In the genomic region with DNA sequence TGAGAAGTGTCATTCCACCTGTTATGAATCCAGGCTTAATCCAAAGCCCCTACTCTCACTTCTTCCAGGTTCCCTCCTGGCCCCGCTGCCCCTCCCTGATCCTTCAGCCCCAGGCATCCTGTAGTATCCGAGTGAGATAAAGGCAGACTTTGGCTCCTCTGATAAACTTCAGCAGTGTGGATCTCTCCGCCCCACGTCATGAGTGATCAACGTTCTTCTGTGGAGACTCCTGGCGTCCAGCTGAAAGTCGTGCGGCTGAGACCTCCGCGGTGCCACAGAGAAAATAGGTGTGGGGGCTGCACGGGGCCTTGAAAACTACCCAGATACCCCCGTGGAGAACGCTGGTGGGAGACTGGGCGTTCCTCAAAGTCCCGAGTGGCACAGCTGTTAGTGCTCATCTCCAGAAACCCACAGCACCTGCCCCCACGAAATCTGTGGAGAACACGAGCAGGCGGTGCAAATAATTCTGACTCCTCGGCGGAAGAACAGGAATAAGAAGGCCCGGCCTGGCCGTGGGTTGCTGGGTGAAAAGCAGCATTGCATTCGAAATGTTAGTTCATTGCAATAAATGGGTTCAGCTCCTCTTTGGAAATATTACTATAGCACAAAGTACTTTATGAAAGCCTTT, we compare ENCODE assay signal across 1 cellular context.
TF ChIP-seq lines count a peak whose summit lies in the region.

No MANE protein-coding gene starts in this region.

TF ChIP-seq in K562, 482 proteins besides CTCF, POLR2A, EP300 and RAD21 (continued from another document):
- TF ChIP-seq, protein P1, sequence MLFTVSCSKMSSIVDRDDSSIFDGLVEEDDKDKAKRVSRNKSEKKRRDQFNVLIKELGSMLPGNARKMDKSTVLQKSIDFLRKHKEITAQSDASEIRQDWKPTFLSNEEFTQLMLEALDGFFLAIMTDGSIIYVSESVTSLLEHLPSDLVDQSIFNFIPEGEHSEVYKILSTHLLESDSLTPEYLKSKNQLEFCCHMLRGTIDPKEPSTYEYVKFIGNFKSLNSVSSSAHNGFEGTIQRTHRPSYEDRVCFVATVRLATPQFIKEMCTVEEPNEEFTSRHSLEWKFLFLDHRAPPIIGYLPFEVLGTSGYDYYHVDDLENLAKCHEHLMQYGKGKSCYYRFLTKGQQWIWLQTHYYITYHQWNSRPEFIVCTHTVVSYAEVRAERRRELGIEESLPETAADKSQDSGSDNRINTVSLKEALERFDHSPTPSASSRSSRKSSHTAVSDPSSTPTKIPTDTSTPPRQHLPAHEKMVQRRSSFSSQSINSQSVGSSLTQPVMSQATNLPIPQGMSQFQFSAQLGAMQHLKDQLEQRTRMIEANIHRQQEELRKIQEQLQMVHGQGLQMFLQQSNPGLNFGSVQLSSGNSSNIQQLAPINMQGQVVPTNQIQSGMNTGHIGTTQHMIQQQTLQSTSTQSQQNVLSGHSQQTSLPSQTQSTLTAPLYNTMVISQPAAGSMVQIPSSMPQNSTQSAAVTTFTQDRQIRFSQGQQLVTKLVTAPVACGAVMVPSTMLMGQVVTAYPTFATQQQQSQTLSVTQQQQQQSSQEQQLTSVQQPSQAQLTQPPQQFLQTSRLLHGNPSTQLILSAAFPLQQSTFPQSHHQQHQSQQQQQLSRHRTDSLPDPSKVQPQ (CRISPR knock-in tag; IDR thresholded peaks at IDR 0.05; ENCODE audit: borderline replicate concordance), result no peak
